ENCODE assay signal across 8 cellular contexts in genomic region chr17:18319604-18320256, GRCh38. TPM values are rescaled to one million over a fixed set of nuclear protein-coding genes. Genes with fewer than 3 reads are reported as not detected.
DNase-seq lines count a peak whose midpoint lies in the region; ATAC-seq, FAIRE-seq and TF ChIP-seq lines count a peak whose summit lies in the region.

No MANE protein-coding gene starts in this region.

- CTCF ChIA-PET in K562 (lab: Yijun Ruan, JAX; ENCODE audit: low intra/inter-chr PET ratio): interaction anchor here (0.5 kb wide), 1 partner anchor 368 kb away, joined by 3 read pairs; no protein-coding TSS in a partner anchor

- no peaks in the 10 kb centered on the region for H3K27me3 Mint-ChIP-seq in activated T-cell treated with anti-CD3 and anti-CD28 coated beads, Interleukin-2, amount 50 U/mL, for 72 hours (ENCODE audit: low read depth)
- no peaks in the 10 kb centered on the region for H3K27me3 Mint-ChIP-seq in activated T-cell treated with anti-CD3 and anti-CD28 coated beads, Interleukin-2, amount 50 U/mL, for 4 hours (ENCODE audit: low read depth)
- H3K27me3 Mint-ChIP-seq in activated T-helper 2 cell treated with anti-CD3 and anti-CD28 coated beads, Interferon-gamma antibody, Interleukin-2, Interleukin-4, amounts not matched to agents 10 μg/mL and 5 μg/mL and 100 μg/mL, durations not matched to agents 14 hours and 24 hours and 36 hours (ENCODE audit: low read depth): no peaks in the 10 kb centered on the region

- H3K4me3 Mint-ChIP-seq in activated T-cell treated with anti-CD3 and anti-CD28 coated beads, Interleukin-2, amount 50 U/mL, for 72 hours: peak overlapping the region in 1 of 2 donors; percentile 20
- H3K4me3 Mint-ChIP-seq in activated T-cell treated with anti-CD3 and anti-CD28 coated beads, Interleukin-2, amount 50 U/mL, for 4 hours: no peak overlapping the region
- H3K4me3 Mint-ChIP-seq in activated T-helper 2 cell treated with anti-CD3 and anti-CD28 coated beads, Interferon-gamma antibody, Interleukin-2, Interleukin-4, amounts not matched to agents 10 μg/mL and 5 μg/mL and 100 μg/mL, durations not matched to agents 14 hours and 24 hours and 36 hours (ENCODE audit: low read depth): no peak overlapping the region

- peak; percentile 76 for FAIRE-seq in K562 (lab: Jason Lieb, UNC)

- peak overlapping the region in 1 of 2 experiments; percentile 64; a peak in 2 of 4 replicates for H3K9ac ChIP-seq in K562 (ENCODE audit: insufficient read depth in 1 of 2, low read depth in 2 of 2, low read length in 2 of 2)

- 48% methylated on average over 11 of the region's 13 CpGs for WGBS in K562 (ENCODE audit: insufficient coverage, low coverage, missing lambda C conversion rate)

- no peak for TF ChIP-seq EP300 in K562 (IDR thresholded peaks at IDR 0.05; ENCODE audit: low read length)

- no peak for DNase-seq in activated T-cell treated with anti-CD3 and anti-CD28 coated beads, Interleukin-2, amount 50 U/mL, for 72 hours
- DNase-seq in activated T-cell treated with anti-CD3 and anti-CD28 coated beads, Interleukin-2, amount 50 U/mL, for 4 hours: no peak
- DNase-seq in NCI-H2196 treated with DMSO at 0.1 percent for 48 hours (lab: John Stamatoyannopoulos, UW; ENCODE audit: unreplicated experiment) (peak; percentile 2), K562 (ENCODE audit: extremely low read depth in 1 of 4, low spot score in 3 of 4) (peak in 1 of 4 experiments; percentile 55), kidney tubule cell (ENCODE audit: low spot score) (peak; percentile 66), putamen (ENCODE audit: low spot score) (no peak), NCI-H2081 treated with DMSO at 0.1 percent for 48 hours (lab: John Stamatoyannopoulos, UW) (no peak)
- no peak for DNase-seq in activated T-helper 2 cell treated with anti-CD3 and anti-CD28 coated beads, Interferon-gamma antibody, Interleukin-2, Interleukin-4, amounts not matched to agents 10 μg/mL and 5 μg/mL and 100 μg/mL, durations not matched to agents 14 hours and 24 hours and 36 hours (ENCODE audit: low spot score)

- peaks cover 3% of the 10 kb centered on the region for H3K9me1 ChIP-seq in K562 (ENCODE audit: control insufficient read depth, insufficient read depth, low read length)

- BruUV-seq in K562 (replicated peaks; lab: Mats Ljungman, UMichigan): no TSS peak

- no peak overlapping the region for H3K4me3 ChIP-seq in K562

- no peak for ATAC-seq in activated T-cell treated with anti-CD3 and anti-CD28 coated beads, Interleukin-2, amount 50 U/mL, for 72 hours (replicated peaks in 1 of 2)
- ATAC-seq in activated T-cell treated with anti-CD3 and anti-CD28 coated beads, Interleukin-2, amount 50 U/mL, for 4 hours: no peak
- peak; percentile 58 for ATAC-seq in K562

- TF ChIP-seq POLR2A in K562 (conservative IDR thresholded peaks at IDR 0.05): no peak

- H3K27me3 ChIP-seq in K562 (ENCODE audit: control insufficient read depth in 2 of 2, insufficient read depth in 2 of 2, low read length in 2 of 2): no peaks in the 10 kb centered on the region

- peak overlapping the region; percentile 36 for H3K27ac Mint-ChIP-seq in activated T-cell treated with anti-CD3 and anti-CD28 coated beads, Interleukin-2, amount 50 U/mL, for 72 hours
- H3K27ac Mint-ChIP-seq in activated T-helper 2 cell treated with anti-CD3 and anti-CD28 coated beads, Interferon-gamma antibody, Interleukin-2, Interleukin-4, amounts not matched to agents 10 μg/mL and 5 μg/mL and 100 μg/mL, durations not matched to agents 14 hours and 24 hours and 36 hours: no peak overlapping the region

- H3K4me1 Mint-ChIP-seq in activated T-cell treated with anti-CD3 and anti-CD28 coated beads, Interleukin-2, amount 50 U/mL, for 72 hours (ENCODE audit: low read depth): peaks cover 59% of the 10 kb centered on the region
- H3K4me1 Mint-ChIP-seq in activated T-cell treated with anti-CD3 and anti-CD28 coated beads, Interleukin-2, amount 50 U/mL, for 4 hours (ENCODE audit: low read depth): peaks cover 62% of the 10 kb centered on the region
- peaks cover 39% of the 10 kb centered on the region for H3K4me1 Mint-ChIP-seq in activated T-helper 2 cell treated with anti-CD3 and anti-CD28 coated beads, Interferon-gamma antibody, Interleukin-2, Interleukin-4, amounts not matched to agents 10 μg/mL and 5 μg/mL and 100 μg/mL, durations not matched to agents 14 hours and 24 hours and 36 hours (ENCODE audit: low read depth)

- in situ Hi-C loops in K562 (cut with MboI): no loop called here

- H3K36me3 Mint-ChIP-seq in activated T-cell treated with anti-CD3 and anti-CD28 coated beads, Interleukin-2, amount 50 U/mL, for 72 hours (ENCODE audit: insufficient read depth in 2 of 2): peaks cover 4 to 5% of the 10 kb centered on the region in 2 donors
- peaks cover 26% of the 10 kb centered on the region for H3K36me3 Mint-ChIP-seq in activated T-cell treated with anti-CD3 and anti-CD28 coated beads, Interleukin-2, amount 50 U/mL, for 4 hours (ENCODE audit: insufficient read depth)
- H3K36me3 Mint-ChIP-seq in activated T-helper 2 cell treated with anti-CD3 and anti-CD28 coated beads, Interferon-gamma antibody, Interleukin-2, Interleukin-4, amounts not matched to agents 10 μg/mL and 5 μg/mL and 100 μg/mL, durations not matched to agents 14 hours and 24 hours and 36 hours (ENCODE audit: low read depth): peaks cover 64% of the 10 kb centered on the region

- POLR2A ChIA-PET in K562 (lab: Yijun Ruan, JAX): interaction anchor here (0.6 to 1.6 kb wide), 2 partner anchors 9 to 17 kb away, joined by 3 to 7 read pairs; no protein-coding TSS in a partner anchor

- no peak overlapping the region for H3K27ac ChIP-seq in K562 (ENCODE audit: extremely low read depth, low read depth, low read length)

- peak in 1 of 2 experiments; percentile 50; a peak in 3 of 4 replicates for TF ChIP-seq RAD21 in K562 (CRISPR knock-in tag; conservative IDR thresholded peaks at IDR 0.05 in 1 of 2, IDR thresholded peaks at IDR 0.05 in 1 of 2)

- intact Hi-C loops in K562 (cut with micrococcal nuclease): loop anchor here (5.0 to 10.0 kb wide), 2 partner anchors 72 to 175 kb away; no protein-coding TSS in a partner anchor
- intact Hi-C loops in activated T-helper 2 cell treated with anti-CD3 and anti-CD28 coated beads, Interferon-gamma antibody, Interleukin-2, Interleukin-4, amounts not matched to agents 10 μg/mL and 5 μg/mL and 100 μg/mL, durations not matched to agents 14 hours and 24 hours and 36 hours (cut with micrococcal nuclease): loop anchor here (10.0 kb wide), 2 partner anchors 95 to 135 kb away; partner anchors contain the start of genes ALKBH5 and LLGL1

- peaks cover 38% of the 10 kb centered on the region for H3K79me2 ChIP-seq in K562 (ENCODE audit: control insufficient read depth, insufficient read depth, low read length)

- H3K36me3 ChIP-seq in K562 (ENCODE audit: control insufficient read depth, insufficient read depth, low read length): peaks cover 45% of the 10 kb centered on the region; the same call in 2 of the 3 replicates

- TF ChIP-seq CTCF in K562 (IDR thresholded peaks at IDR 0.05 in 2 of 3, conservative IDR thresholded peaks at IDR 0.05 in 1 of 3; ENCODE audit: insufficient read depth in 2 of 3, low read depth in 1 of 3, low read length in 3 of 3): peak; percentile 46 to 56 (median 49); a peak in 5 of 6 replicates

- no peaks in the 10 kb centered on the region for H3K9me3 ChIP-seq in K562 (replicated peaks; ENCODE audit: control insufficient read depth, insufficient read depth, low read depth, low read length)

- peaks cover 23 to 26% of the 10 kb centered on the region in 2 experiments for H3K4me1 ChIP-seq in K562 (replicated peaks in 1 of 2; ENCODE audit: control insufficient read depth in 2 of 2, insufficient read depth in 2 of 2, low read length in 2 of 2)

- H3K4me2 ChIP-seq in K562 (ENCODE audit: insufficient read depth, low read length): no peak overlapping the region

- peaks cover 8% of the 10 kb centered on the region for H4K20me1 ChIP-seq in K562 (replicated peaks; ENCODE audit: control insufficient read depth, insufficient read depth, low read length)

- no peaks in the 10 kb centered on the region for H3K9me3 Mint-ChIP-seq in activated T-cell treated with anti-CD3 and anti-CD28 coated beads, Interleukin-2, amount 50 U/mL, for 72 hours
- H3K9me3 Mint-ChIP-seq in activated T-cell treated with anti-CD3 and anti-CD28 coated beads, Interleukin-2, amount 50 U/mL, for 4 hours: no peaks in the 10 kb centered on the region
- no peaks in the 10 kb centered on the region for H3K9me3 Mint-ChIP-seq in activated T-helper 2 cell treated with anti-CD3 and anti-CD28 coated beads, Interferon-gamma antibody, Interleukin-2, Interleukin-4, amounts not matched to agents 10 μg/mL and 5 μg/mL and 100 μg/mL, durations not matched to agents 14 hours and 24 hours and 36 hours

- H2AFZ ChIP-seq in K562 (ENCODE audit: low read depth, low read length): no peak overlapping the region

RNA-seq across cellular contexts. Expression of gene SMCR8, which starts 4.6 kb away (rescaled TPM):
- total RNA-seq in activated T-cell treated with anti-CD3 and anti-CD28 coated beads, Interleukin-2, amount 50 U/mL, for 72 hours: 10 to 100 TPM; 17.3 to 18.7 TPM
- 10 to 100 TPM; 20.3 to 22.3 (median 22.1) TPM for total RNA-seq in activated T-cell treated with anti-CD3 and anti-CD28 coated beads, Interleukin-2, amount 50 U/mL, for 4 hours
- total RNA-seq in K562 (2011; cell fraction: chromatin; rRNA removed; ENCODE audit: low replicate concordance): 11.8 and 21.8 TPM in 2 replicates
- 11.7 and 16.5 TPM in 2 replicates for total RNA-seq in K562 (2011; cell fraction: nucleolus; rRNA removed)
- total RNA-seq in K562 (2011; cell fraction: nucleoplasm; rRNA removed): 10.4 and 12.3 TPM in 2 replicates
- total RNA-seq in K562 (2014; rRNA removed) (4.9 and 6.4 TPM in 2 replicates), K562 (2014; rRNA removed; fragmentation: Illumina TruSeq; extraction: Trizol) (4.9 and 5.3 TPM in 2 replicates), K562 (2015; rRNA removed; fragmentation: Illumina TruSeq; extraction: Trizol) (7.2 and 7.5 TPM in 2 replicates), K562 (2021) (7.8 and 8.8 TPM in 2 replicates)
- polyA plus RNA-seq in K562 (2011; rRNA removed) (3.8 and 3.9 TPM in 2 replicates), K562 (2014; fragmentation: Illumina TruSeq; extraction: Trizol) (7.1 and 7.3 TPM in 2 replicates), K562 (2014; fragmentation: Nextera tagmentation; extraction: Ambion mirVana) (under 1 TPM; 0.25 to 0.37 TPM), K562 (2014; rRNA removed) (3.2 and 4.3 TPM in 2 replicates)
- 3.5 and 3.6 TPM in 2 replicates for polyA plus RNA-seq in K562 (2011; cell fraction: cytosol; rRNA removed)
- polyA plus RNA-seq in K562 (2011; cell fraction: nucleus; rRNA removed): 3.0 and 4.5 TPM in 2 replicates
- 6.3 and 7.8 TPM in 2 replicates for polyA plus RNA-seq in K562 (2012)
- 6.5 and 7.5 TPM in 2 replicates for polyA minus RNA-seq in K562 (2011; rRNA and poly(A)+ RNA removed)
- 5.4 and 5.6 TPM in 2 replicates for polyA minus RNA-seq in K562 (2011; cell fraction: cytosol; rRNA and poly(A)+ RNA removed)
- polyA minus RNA-seq in K562 (2011; cell fraction: nucleus; rRNA and poly(A)+ RNA removed): 5.1 and 6.4 TPM in 2 replicates
- 16.5 and 16.8 TPM in 2 replicates for total RNA-seq in activated T-helper 2 cell treated with anti-CD3 and anti-CD28 coated beads, Interferon-gamma antibody, Interleukin-2, Interleukin-4, amounts not matched to agents 10 μg/mL and 5 μg/mL and 100 μg/mL, durations not matched to agents 14 hours and 24 hours and 36 hours

RNA-seq across cellular contexts. Expression of gene TOP3A, which starts 4.9 kb away (rescaled TPM):
- total RNA-seq in activated T-cell treated with anti-CD3 and anti-CD28 coated beads, Interleukin-2, amount 50 U/mL, for 72 hours: 10 to 100 TPM; 72.0 to 90.6 TPM
- total RNA-seq in activated T-cell treated with anti-CD3 and anti-CD28 coated beads, Interleukin-2, amount 50 U/mL, for 4 hours: 10 to 100 TPM; 76.2 to 82.7 (median 76.4) TPM
- 134 and 180 TPM in 2 replicates for total RNA-seq in K562 (2011; cell fraction: chromatin; rRNA removed; ENCODE audit: low replicate concordance)
- total RNA-seq in K562 (2011; cell fraction: nucleolus; rRNA removed): 87.6 and 109 TPM in 2 replicates
- total RNA-seq in K562 (2011; cell fraction: nucleoplasm; rRNA removed): 107 and 108 TPM in 2 replicates
- total RNA-seq in K562 (2014; rRNA removed) (25.5 and 33.2 TPM in 2 replicates), K562 (2014; rRNA removed; fragmentation: Illumina TruSeq; extraction: Trizol) (24.7 and 25.6 TPM in 2 replicates), K562 (2015; rRNA removed; fragmentation: Illumina TruSeq; extraction: Trizol) (27.0 and 30.0 TPM in 2 replicates), K562 (2021) (48.2 and 49.7 TPM in 2 replicates)
- polyA plus RNA-seq in K562 (2011; rRNA removed) (18.3 and 23.0 TPM in 2 replicates), K562 (2014; fragmentation: Illumina TruSeq; extraction: Trizol) (25.8 TPM in 2 replicates), K562 (2014; fragmentation: Nextera tagmentation; extraction: Ambion mirVana) (1 to 10 TPM; 5.2 to 7.6 TPM), K562 (2014; rRNA removed) (16.4 and 22.7 TPM in 2 replicates)
- polyA plus RNA-seq in K562 (2011; cell fraction: cytosol; rRNA removed): 10.3 and 14.3 TPM in 2 replicates
- 28.2 and 40.0 TPM in 2 replicates for polyA plus RNA-seq in K562 (2011; cell fraction: nucleus; rRNA removed)
- 21.5 and 22.5 TPM in 2 replicates for polyA plus RNA-seq in K562 (2012)
- polyA minus RNA-seq in K562 (2011; rRNA and poly(A)+ RNA removed): 40.2 and 45.8 TPM in 2 replicates
- 20.1 and 24.0 TPM in 2 replicates for polyA minus RNA-seq in K562 (2011; cell fraction: cytosol; rRNA and poly(A)+ RNA removed)
- 33.1 and 42.0 TPM in 2 replicates for polyA minus RNA-seq in K562 (2011; cell fraction: nucleus; rRNA and poly(A)+ RNA removed)
- 70.7 and 75.0 TPM in 2 replicates for total RNA-seq in activated T-helper 2 cell treated with anti-CD3 and anti-CD28 coated beads, Interferon-gamma antibody, Interleukin-2, Interleukin-4, amounts not matched to agents 10 μg/mL and 5 μg/mL and 100 μg/mL, durations not matched to agents 14 hours and 24 hours and 36 hours

RNA-seq across cellular contexts. Expression of gene SHMT1, which starts 43.6 kb away (rescaled TPM):
- total RNA-seq in activated T-cell treated with anti-CD3 and anti-CD28 coated beads, Interleukin-2, amount 50 U/mL, for 72 hours: 10 to 100 TPM; 37.3 to 65.6 TPM
- 10 to 100 TPM; 26.5 to 36.9 (median 29.7) TPM for total RNA-seq in activated T-cell treated with anti-CD3 and anti-CD28 coated beads, Interleukin-2, amount 50 U/mL, for 4 hours
- total RNA-seq in K562 (2011; cell fraction: chromatin; rRNA removed; ENCODE audit: low replicate concordance): 38.5 and 63.2 TPM in 2 replicates
- 29.9 and 31.7 TPM in 2 replicates for total RNA-seq in K562 (2011; cell fraction: nucleolus; rRNA removed)
- total RNA-seq in K562 (2011; cell fraction: nucleoplasm; rRNA removed): 36.2 and 36.6 TPM in 2 replicates
- 23.3 and 29.8 TPM in 2 replicates for total RNA-seq in K562 (2014; rRNA removed)
- 15.7 and 18.0 TPM in 2 replicates for total RNA-seq in K562 (2014; rRNA removed; fragmentation: Illumina TruSeq; extraction: Trizol)
- 23.9 and 26.5 TPM in 2 replicates for total RNA-seq in K562 (2015; rRNA removed; fragmentation: Illumina TruSeq; extraction: Trizol)
- 30.7 and 31.2 TPM in 2 replicates for total RNA-seq in K562 (2021)
- polyA plus RNA-seq in K562 (2011; rRNA removed): 18.1 and 20.0 TPM in 2 replicates
- 21.9 and 29.0 TPM in 2 replicates for polyA plus RNA-seq in K562 (2011; cell fraction: cytosol; rRNA removed)
- 20.7 and 22.9 TPM in 2 replicates for polyA plus RNA-seq in K562 (2011; cell fraction: nucleus; rRNA removed)
- polyA plus RNA-seq in K562 (2012): 21.8 and 26.1 TPM in 2 replicates
- polyA plus RNA-seq in K562 (2014; fragmentation: Illumina TruSeq; extraction: Trizol): 25.4 and 30.2 TPM in 2 replicates
- polyA plus RNA-seq in K562 (2014; fragmentation: Nextera tagmentation; extraction: Ambion mirVana): 1 to 10 TPM; 3.3 to 5.6 TPM
- polyA plus RNA-seq in K562 (2014; rRNA removed): 23.9 and 26.1 TPM in 2 replicates
- polyA minus RNA-seq in K562 (2011; rRNA and poly(A)+ RNA removed): 12.8 and 14.1 TPM in 2 replicates
- 13.5 and 17.3 TPM in 2 replicates for polyA minus RNA-seq in K562 (2011; cell fraction: cytosol; rRNA and poly(A)+ RNA removed)
- polyA minus RNA-seq in K562 (2011; cell fraction: nucleus; rRNA and poly(A)+ RNA removed): 11.6 and 15.1 TPM in 2 replicates
- 60.3 and 65.7 TPM in 2 replicates for total RNA-seq in activated T-helper 2 cell treated with anti-CD3 and anti-CD28 coated beads, Interferon-gamma antibody, Interleukin-2, Interleukin-4, amounts not matched to agents 10 μg/mL and 5 μg/mL and 100 μg/mL, durations not matched to agents 14 hours and 24 hours and 36 hours

RNA-seq across cellular contexts. Expression of gene EVPLL, which starts 57.8 kb away (rescaled TPM):
- total RNA-seq in activated T-cell treated with anti-CD3 and anti-CD28 coated beads, Interleukin-2, amount 50 U/mL, for 72 hours: not detected
- total RNA-seq in activated T-cell treated with anti-CD3 and anti-CD28 coated beads, Interleukin-2, amount 50 U/mL, for 4 hours: under 1 TPM in 2 of 3 donors, not detected in 1; 0.14 to 0.18 TPM
- total RNA-seq in K562 (2011; cell fraction: chromatin; rRNA removed; ENCODE audit: low replicate concordance): not detected in 2 replicates
- total RNA-seq in K562 (2011; cell fraction: nucleolus; rRNA removed): not detected in 2 replicates
- not detected in 2 replicates for total RNA-seq in K562 (2011; cell fraction: nucleoplasm; rRNA removed)
- total RNA-seq in K562 (2014; rRNA removed) (not detected in 2 replicates), K562 (2014; rRNA removed; fragmentation: Illumina TruSeq; extraction: Trizol) (not detected in 2 replicates), K562 (2015; rRNA removed; fragmentation: Illumina TruSeq; extraction: Trizol) (not detected in 2 replicates), K562 (2021) (not detected in 2 replicates)
- polyA plus RNA-seq in K562 (2011; rRNA removed) (not detected in 2 replicates), K562 (2014; fragmentation: Illumina TruSeq; extraction: Trizol) (not detected in 2 replicates), K562 (2014; fragmentation: Nextera tagmentation; extraction: Ambion mirVana) (not detected), K562 (2014; rRNA removed) (not detected in 2 replicates)
- polyA plus RNA-seq in K562 (2011; cell fraction: cytosol; rRNA removed): not detected in 2 replicates
- polyA plus RNA-seq in K562 (2011; cell fraction: nucleus; rRNA removed): not detected in 2 replicates
- polyA plus RNA-seq in K562 (2012): not detected in 2 replicates
- polyA minus RNA-seq in K562 (2011; rRNA and poly(A)+ RNA removed): not detected in 2 replicates
- polyA minus RNA-seq in K562 (2011; cell fraction: cytosol; rRNA and poly(A)+ RNA removed): not detected in 2 replicates
- not detected in 2 replicates for polyA minus RNA-seq in K562 (2011; cell fraction: nucleus; rRNA and poly(A)+ RNA removed)
- total RNA-seq in activated T-helper 2 cell treated with anti-CD3 and anti-CD28 coated beads, Interferon-gamma antibody, Interleukin-2, Interleukin-4, amounts not matched to agents 10 μg/mL and 5 μg/mL and 100 μg/mL, durations not matched to agents 14 hours and 24 hours and 36 hours: not detected in 2 replicates

RNA-seq across cellular contexts. Expression of gene MIEF2, which starts 59.3 kb away (rescaled TPM):
- total RNA-seq in activated T-cell treated with anti-CD3 and anti-CD28 coated beads, Interleukin-2, amount 50 U/mL, for 72 hours: 1 to 10 TPM; 7.8 to 9.4 TPM
- total RNA-seq in activated T-cell treated with anti-CD3 and anti-CD28 coated beads, Interleukin-2, amount 50 U/mL, for 4 hours: 1 to 10 TPM; 1.5 to 3.0 (median 2.1) TPM
- total RNA-seq in K562 (2011; cell fraction: chromatin; rRNA removed; ENCODE audit: low replicate concordance): 8.1 and 23.7 TPM in 2 replicates
- total RNA-seq in K562 (2011; cell fraction: nucleolus; rRNA removed): 20.5 and 26.8 TPM in 2 replicates
- 12.3 and 12.8 TPM in 2 replicates for total RNA-seq in K562 (2011; cell fraction: nucleoplasm; rRNA removed)
- 4.0 and 6.4 TPM in 2 replicates for total RNA-seq in K562 (2014; rRNA removed)
- 0.77 and 1.2 TPM in 2 replicates for total RNA-seq in K562 (2014; rRNA removed; fragmentation: Illumina TruSeq; extraction: Trizol)
- 2.4 and 2.8 TPM in 2 replicates for total RNA-seq in K562 (2015; rRNA removed; fragmentation: Illumina TruSeq; extraction: Trizol)
- total RNA-seq in K562 (2021): 7.8 and 8.2 TPM in 2 replicates
- 3.0 and 5.9 TPM in 2 replicates for polyA plus RNA-seq in K562 (2011; rRNA removed)
- 8.2 and 13.6 TPM in 2 replicates for polyA plus RNA-seq in K562 (2011; cell fraction: cytosol; rRNA removed)
- 24.6 and 25.0 TPM in 2 replicates for polyA plus RNA-seq in K562 (2011; cell fraction: nucleus; rRNA removed)
- polyA plus RNA-seq in K562 (2012): 6.5 and 7.8 TPM in 2 replicates
- polyA plus RNA-seq in K562 (2014; fragmentation: Illumina TruSeq; extraction: Trizol): 1.6 and 3.6 TPM in 2 replicates
- polyA plus RNA-seq in K562 (2014; fragmentation: Nextera tagmentation; extraction: Ambion mirVana): under 1 TPM; 0.10 to 0.21 TPM
- 3.8 and 4.7 TPM in 2 replicates for polyA plus RNA-seq in K562 (2014; rRNA removed)
- 3.6 and 5.1 TPM in 2 replicates for polyA minus RNA-seq in K562 (2011; rRNA and poly(A)+ RNA removed)
- 4.9 and 5.6 TPM in 2 replicates for polyA minus RNA-seq in K562 (2011; cell fraction: cytosol; rRNA and poly(A)+ RNA removed)
- 11.4 and 14.9 TPM in 2 replicates for polyA minus RNA-seq in K562 (2011; cell fraction: nucleus; rRNA and poly(A)+ RNA removed)
- 6.8 and 7.9 TPM in 2 replicates for total RNA-seq in activated T-helper 2 cell treated with anti-CD3 and anti-CD28 coated beads, Interferon-gamma antibody, Interleukin-2, Interleukin-4, amounts not matched to agents 10 μg/mL and 5 μg/mL and 100 μg/mL, durations not matched to agents 14 hours and 24 hours and 36 hours

Comparison
In these comparisons a context has a peak if more than half of its experiments do, and no peak if none do; other contexts are left out.
1. DNase-seq: peak in NCI-H2196 treated with DMSO at 0.1 percent for 48 hours (single experiment) and kidney tubule cell (single experiment); none in activated T-cell treated with anti-CD3 and anti-CD28 coated beads, Interleukin-2, amount 50 U/mL, for 72 hours (0 of 2), activated T-cell treated with anti-CD3 and anti-CD28 coated beads, Interleukin-2, amount 50 U/mL, for 4 hours (single experiment), putamen (single experiment), NCI-H2081 treated with DMSO at 0.1 percent for 48 hours (single experiment) and activated T-helper 2 cell treated with anti-CD3 and anti-CD28 coated beads, Interferon-gamma antibody, Interleukin-2, Interleukin-4, amounts not matched to agents 10 μg/mL and 5 μg/mL and 100 μg/mL, durations not matched to agents 14 hours and 24 hours and 36 hours (single experiment).